Comparison of ENCODE assay signal across 12 cellular contexts in the genomic region with DNA sequence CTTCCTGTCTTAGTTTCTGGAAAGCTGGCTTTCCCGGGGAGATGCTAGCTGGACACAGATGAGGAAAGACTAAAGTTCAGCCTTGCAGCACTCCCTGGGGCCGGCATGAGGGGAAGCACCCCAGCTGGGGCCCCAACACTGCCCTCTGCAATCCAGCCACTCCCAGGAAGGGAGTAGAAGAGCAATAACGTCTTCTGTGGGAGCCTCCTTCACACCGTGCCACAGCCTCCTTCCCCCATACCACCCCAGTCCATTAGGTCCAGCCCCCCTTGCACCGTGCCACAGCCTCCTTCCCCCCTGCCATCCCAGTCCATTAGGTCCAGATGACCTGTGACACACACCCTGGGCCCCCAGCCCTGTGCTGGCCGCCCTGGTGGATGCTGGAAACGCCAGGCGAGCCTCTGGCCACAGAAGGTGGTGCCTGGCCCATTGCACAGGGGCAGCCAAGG. TPM values are rescaled to one million over a fixed set of nuclear protein-coding genes. Genes with fewer than 3 reads are reported as not detected.
DNase-seq lines count a peak whose midpoint lies in the region; ATAC-seq and TF ChIP-seq lines count a peak whose summit lies in the region.
"Had no signal": no experiment of that assay in that cellular context is flagged by ENCODE, and none has a peak within 500 bp of the region (broad histone marks: within the 10 kb centered on the region; RNA-seq: fewer than 3 reads in every experiment).

No MANE protein-coding gene starts in this region.

- no peaks in the 10 kb centered on the region for H3K9me2 ChIP-seq in GM23248 (ENCODE audit: insufficient read depth)

- no peak for TF ChIP-seq CTCF in activated B cell treated with CpG ODN at 0.5 μM for 24 hours (IDR thresholded peaks at IDR 0.05)
- TF ChIP-seq CTCF in lower leg skin (IDR thresholded peaks at IDR 0.05): no peak

- H3K4me1 Mint-ChIP-seq in activated B cell treated with CpG ODN at 0.5 μM for 24 hours: peaks cover 19% of the 10 kb centered on the region

- peaks cover 9% of the 10 kb centered on the region for H3K4me1 ChIP-seq in GM23248 (ENCODE audit: insufficient read depth)
- H3K4me1 ChIP-seq: parathyroid adenoma had no signal

- no peak overlapping the region for H2AFZ ChIP-seq in GM23248
- H2AFZ ChIP-seq: parathyroid adenoma had no signal

- no peak overlapping the region for H3K9ac ChIP-seq in GM23248
- H3K9ac ChIP-seq: KMS-11, parathyroid adenoma had no signal

- TF ChIP-seq POLR2A in lower leg skin (IDR thresholded peaks at IDR 0.05): no peak

- no peaks in the 10 kb centered on the region for H3K36me3 Mint-ChIP-seq in activated B cell treated with CpG ODN at 0.5 μM for 24 hours (ENCODE audit: low read depth)
- H3K36me3 Mint-ChIP-seq: brain had no signal

- 66 to 77% methylated on average over 6 to 8 of the region's 8 CpGs for WGBS in GM23248 (ENCODE audit: low coverage in 1 of 2, low lambda C conversion rate in 2 of 2, missing lambda C conversion rate in 2 of 2), 2 experiments
- 39 to 60% methylated on average over 5 to 8 of the region's 8 CpGs for WGBS in lower leg skin, 2 donors

- no peaks in the 10 kb centered on the region for H3F3A ChIP-seq in GM23248 (ENCODE audit: insufficient read depth)

- no peak overlapping the region for H3K4me3 Mint-ChIP-seq in activated B cell treated with CpG ODN at 0.5 μM for 24 hours
- H3K4me3 Mint-ChIP-seq: brain had no signal

- POLR2A ChIA-PET in activated B cell treated with CpG ODN at 0.5 μM for 24 hours (lab: Charles Lee): interaction anchor here (0.5 to 5.1 kb wide), 19 partner anchors 9 to 529 kb away, joined by 3 to 72 read pairs (median 8); partner anchors contain the start of gene TP53I11

- no peaks in the 10 kb centered on the region for H3K36me3 ChIP-seq in GM23248 (ENCODE audit: low read depth)
- H3K36me3 ChIP-seq: heart right ventricle had no signal

- no peaks in the 10 kb centered on the region for H3K79me2 ChIP-seq in GM23248 (ENCODE audit: insufficient read depth)
- H3K79me2 ChIP-seq: parathyroid adenoma had no signal

- H3K27me3 Mint-ChIP-seq in activated B cell treated with CpG ODN at 0.5 μM for 24 hours: peaks cover 16% of the 10 kb centered on the region

- H3K4me3 ChIP-seq in GM23248 (peak overlapping the region; percentile 56; the same call in 1 of the 2 replicates), lower leg skin (ENCODE audit: low read depth, poor library complexity, severe bottlenecking) (no peak overlapping the region)
- H3K4me3 ChIP-seq: heart right ventricle had no signal

- no peak overlapping the region for H3K4me2 ChIP-seq in GM23248 (ENCODE audit: unreplicated experiment)
- H3K4me2 ChIP-seq: KMS-11 had no signal

- CTCF ChIA-PET in activated B cell treated with CpG ODN at 0.5 μM for 24 hours (lab: Charles Lee): interaction anchor here (0.7 to 16.1 kb wide), 14 partner anchors 9 to 246 kb away, joined by 3 to 1010 read pairs (median 4); partner anchors contain the start of gene TP53I11

- ATAC-seq in activated B cell treated with CpG ODN at 0.5 μM for 24 hours (ENCODE audit: low read depth) (no peak), GM21360 (IDR thresholded peaks at IDR 0.05; ENCODE audit: unreplicated experiment) (no peak)

- H3K27ac Mint-ChIP-seq in activated B cell treated with CpG ODN at 0.5 μM for 24 hours: peak overlapping the region; percentile 88

- no peaks in the 10 kb centered on the region for H4K20me1 ChIP-seq in GM23248 (ENCODE audit: insufficient read depth)

- DNase-seq in Ammon's horn (ENCODE audit: low spot score): peak; percentile 1
- DNase-seq in GM23248: peak; percentile 27
- DNase-seq in activated B cell treated with CpG ODN at 0.5 μM for 24 hours: no peak
- DNase-seq in lower leg skin (ENCODE audit: low spot score in 2 of 2): peak; percentile 9 to 81
- DNase-seq in mucosa of gallbladder (ENCODE audit: low spot score): no peak
- DNase-seq in GM03348 (ENCODE audit: low spot score): no peak
- DNase-seq in DMS153 treated with DMSO at 0.1 percent for 48 hours (lab: John Stamatoyannopoulos, UW; ENCODE audit: unreplicated experiment): no peak

- H3K9me3 ChIP-seq in GM23248 (ENCODE audit: low read depth): no peaks in the 10 kb centered on the region
- H3K9me3 ChIP-seq: heart right ventricle had no signal

- intact Hi-C loops in activated B cell treated with CpG ODN at 0.5 μM for 24 hours (cut with micrococcal nuclease): loop anchor here (2.0 to 10.0 kb wide), 5 partner anchors 20 to 1008 kb away; partner anchors contain the start of genes EXT2 and PRDM11
- intact Hi-C loops in lower leg skin (cut with DNase I; ENCODE audit: low total_unique reads): loop anchor here (2.0 kb wide), 1 partner anchor 166 kb away; no protein-coding TSS in a partner anchor

- peaks cover 7% of the 10 kb centered on the region; the same call in 1 of the 2 replicates for H3K27me3 ChIP-seq in GM23248 (replicated peaks; ENCODE audit: insufficient read depth)

- H3K27ac ChIP-seq in GM23248: 0 out of 2 replicates have a peak overlapping the region, but pooled peaks have one; percentile 34
- H3K27ac ChIP-seq: KMS-11, parathyroid adenoma had no signal

- H3K9me3 Mint-ChIP-seq in activated B cell treated with CpG ODN at 0.5 μM for 24 hours: no peaks in the 10 kb centered on the region

- in situ Hi-C loops in GM23248 (cut with MboI): loop anchor here (25.0 kb wide), 1 partner anchor 465 kb away; no protein-coding TSS in a partner anchor

RNA-seq across cellular contexts. Expression of gene PRDM11, which starts 44.1 kb away (rescaled TPM):
- total RNA-seq in GM23248 (2014; rRNA removed; shearing (Covaris generic)): 2.3 and 3.7 TPM in 2 replicates
- polyA plus RNA-seq in GM23248 (2016; fragmentation: Nextera tagmentation; extraction: Ambion mirVana): 0.24 TPM in 2 replicates
- total RNA-seq in activated B cell treated with CpG ODN at 0.5 μM for 24 hours: 22.0 and 23.6 TPM in 2 replicates
- total RNA-seq in lower leg skin: 1 to 10 TPM; 3.2 to 9.5 (median 6.6) TPM
- total RNA-seq in mucosa of gallbladder: 21.3 TPM

Comparison
In these comparisons a context has a peak if more than half of its experiments do, and no peak if none do; other contexts are left out.
1. DNase-seq: peak in Ammon's horn (single experiment), GM23248 (single experiment) and lower leg skin (2 of 2); none in activated B cell treated with CpG ODN at 0.5 μM for 24 hours (single experiment), mucosa of gallbladder (single experiment), GM03348 (single experiment) and DMS153 treated with DMSO at 0.1 percent for 48 hours (single experiment).